ENCODE assay signal across 18 cellular contexts in genomic region chr2:42312106-42312505, GRCh38. TPM values are rescaled to one million over a fixed set of nuclear protein-coding genes. Genes with fewer than 3 reads are reported as not detected.
DNase-seq lines count a peak whose midpoint lies in the region; ATAC-seq and TF ChIP-seq lines count a peak whose summit lies in the region.
"Had no signal": no experiment of that assay in that cellular context is flagged by ENCODE, and none has a peak within 500 bp of the region (broad histone marks: within the 10 kb centered on the region; RNA-seq: fewer than 3 reads in every experiment).

No MANE protein-coding gene starts in this region.

- TF ChIP-seq CTCF in PC-9 (conservative IDR thresholded peaks at IDR 0.05): no peak
- TF ChIP-seq CTCF in endothelial cell (IDR thresholded peaks at IDR 0.05; ENCODE audit: unreplicated experiment): no peak
- TF ChIP-seq CTCF in type B pancreatic cell (conservative IDR thresholded peaks at IDR 0.05): no peak
- no peak for TF ChIP-seq CTCF in neural progenitor cell (IDR thresholded peaks at IDR 0.05)

- no TSS peak for BruUV-seq in PC-9 (replicated peaks; lab: Mats Ljungman, UMichigan)

- H3K9me2 ChIP-seq in PC-9 (ENCODE audit: insufficient read depth): no peaks in the 10 kb centered on the region

- DNase-seq in NCI-H510A treated with DMSO at 0.1 percent for 48 hours (lab: John Stamatoyannopoulos, UW) (peak; percentile 27), NCI-H510A (lab: John Stamatoyannopoulos, UW) (no peak), PC-9 (peak in 1 of 2 experiments; percentile 37), endothelial cell (ENCODE audit: low spot score) (no peak), type B pancreatic cell (ENCODE audit: extremely low spot score, unreplicated experiment) (no peak), anterior cingulate cortex (lab: John Stamatoyannopoulos, UW) (no peak), neural progenitor cell (ENCODE audit: low spot score) (no peak)
- no peak for DNase-seq in activated naive CD4-positive, alpha-beta T cell treated with anti-CD3 and anti-CD28 coated beads, Interleukin-2, amount 50 U/mL, for 72 hours (ENCODE audit: low spot score in 2 of 2)
- DNase-seq: Caco-2; CD4-positive, CD25-positive, alpha-beta regulatory T cell; NCI-H1105 treated with DMSO at 0.1 percent for 48 hours; NCI-H1694; NCI-H2107; NCI-H69; Peyer's patch; Right ventricle myocardium superior had no signal

- H3K9me3 ChIP-seq in PC-9 (ENCODE audit: insufficient read depth, low read depth): no peaks in the 10 kb centered on the region
- no peaks in the 10 kb centered on the region for H3K9me3 ChIP-seq in neural progenitor cell (ENCODE audit: low read depth)
- H3K9me3 ChIP-seq: Caco-2, Peyer's patch had no signal

- H3K27ac Mint-ChIP-seq in endothelial cell (ENCODE audit: unreplicated experiment): peak overlapping the region; percentile 52
- peak overlapping the region; percentile 34 for H3K27ac Mint-ChIP-seq in type B pancreatic cell
- H3K27ac Mint-ChIP-seq in activated naive CD4-positive, alpha-beta T cell treated with anti-CD3 and anti-CD28 coated beads, Interleukin-2, amount 50 U/mL, for 72 hours: peak overlapping the region in 1 of 2 donors; percentile 84
- H3K27ac Mint-ChIP-seq in neural progenitor cell: no peak overlapping the region
- H3K27ac Mint-ChIP-seq: B cell; CD4-positive, CD25-positive, alpha-beta regulatory T cell had no signal

- intact Hi-C loops in PC-9 (cut with micrococcal nuclease; ENCODE audit: unreplicated experiment): no loop called here

- H2AFZ ChIP-seq in PC-9 (no peak overlapping the region), neural progenitor cell (replicated peaks) (no peak overlapping the region)

- no peaks in the 10 kb centered on the region for H3K27me3 ChIP-seq in PC-9 (ENCODE audit: insufficient read depth, low read depth)
- H3K27me3 ChIP-seq in neural progenitor cell: no peaks in the 10 kb centered on the region
- H3K27me3 ChIP-seq: Peyer's patch had no signal

- H4K20me1 ChIP-seq in PC-9 (ENCODE audit: insufficient read depth) (no peaks in the 10 kb centered on the region), neural progenitor cell (ENCODE audit: low read depth) (no peaks in the 10 kb centered on the region)

- H3K27me3 Mint-ChIP-seq in endothelial cell (ENCODE audit: unreplicated experiment): no peaks in the 10 kb centered on the region
- H3K27me3 Mint-ChIP-seq in type B pancreatic cell: no peaks in the 10 kb centered on the region
- H3K27me3 Mint-ChIP-seq in neural progenitor cell (ENCODE audit: insufficient read depth, low read depth): no peaks in the 10 kb centered on the region
- H3K27me3 Mint-ChIP-seq: B cell; CD4-positive, CD25-positive, alpha-beta regulatory T cell had no signal

- H3F3A ChIP-seq in PC-9 (ENCODE audit: insufficient read depth, low read depth) (peaks cover 17% of the 10 kb centered on the region), neural progenitor cell (ENCODE audit: low read depth) (no peaks in the 10 kb centered on the region)

- ATAC-seq in activated naive CD4-positive, alpha-beta T cell treated with anti-CD3 and anti-CD28 coated beads, Interleukin-2, amount 50 U/mL, for 72 hours: no peak
- ATAC-seq: K562 had no signal

- no peaks in the 10 kb centered on the region for H3K9me3 Mint-ChIP-seq in endothelial cell (ENCODE audit: unreplicated experiment)
- H3K9me3 Mint-ChIP-seq in type B pancreatic cell: no peaks in the 10 kb centered on the region
- no peaks in the 10 kb centered on the region for H3K9me3 Mint-ChIP-seq in activated naive CD4-positive, alpha-beta T cell treated with anti-CD3 and anti-CD28 coated beads, Interleukin-2, amount 50 U/mL, for 72 hours
- no peaks in the 10 kb centered on the region for H3K9me3 Mint-ChIP-seq in neural progenitor cell
- H3K9me3 Mint-ChIP-seq: CD4-positive, CD25-positive, alpha-beta regulatory T cell had no signal

- POLR2A ChIA-PET in PC-9 (lab: Charles Lee; ENCODE audit: unreplicated experiment): no interaction called here

- CTCF ChIA-PET in PC-9 (lab: Charles Lee): interaction anchor here (0.6 to 0.7 kb wide), 2 partner anchors 61 to 141 kb away, joined by 4 read pairs; no protein-coding TSS in a partner anchor

- H3K4me3 Mint-ChIP-seq in endothelial cell (ENCODE audit: unreplicated experiment): no peak overlapping the region
- no peak overlapping the region for H3K4me3 Mint-ChIP-seq in type B pancreatic cell
- H3K4me3 Mint-ChIP-seq in neural progenitor cell: no peak overlapping the region
- H3K4me3 Mint-ChIP-seq: B cell; CD4-positive, CD25-positive, alpha-beta regulatory T cell had no signal

- H3K36me3 Mint-ChIP-seq in endothelial cell (ENCODE audit: low read depth, unreplicated experiment) (no peaks in the 10 kb centered on the region), type B pancreatic cell (peaks cover 13% of the 10 kb centered on the region), neural progenitor cell (peaks cover 9% of the 10 kb centered on the region)
- peaks cover 0 to 10% of the 10 kb centered on the region in 2 donors for H3K36me3 Mint-ChIP-seq in activated naive CD4-positive, alpha-beta T cell treated with anti-CD3 and anti-CD28 coated beads, Interleukin-2, amount 50 U/mL, for 72 hours

- H3K36me3 ChIP-seq in PC-9 (ENCODE audit: low read depth) (peaks cover 16% of the 10 kb centered on the region), neural progenitor cell (peaks cover 7% of the 10 kb centered on the region)

- H3K9ac ChIP-seq in neural progenitor cell: no peak overlapping the region

- H3K4me3 ChIP-seq in PC-9: no peak overlapping the region
- no peak overlapping the region for H3K4me3 ChIP-seq in neural progenitor cell
- H3K4me3 ChIP-seq: K562, Peyer's patch had no signal

- H3K79me2 ChIP-seq in PC-9 (ENCODE audit: low read depth) (no peaks in the 10 kb centered on the region), neural progenitor cell (ENCODE audit: low read depth) (no peaks in the 10 kb centered on the region)

- H3K4me1 Mint-ChIP-seq in endothelial cell (ENCODE audit: unreplicated experiment) (peaks cover 3% of the 10 kb centered on the region), type B pancreatic cell (ENCODE audit: unreplicated experiment) (no peaks in the 10 kb centered on the region), neural progenitor cell (no peaks in the 10 kb centered on the region)
- H3K4me1 Mint-ChIP-seq: B cell had no signal

- peak overlapping the region; percentile 17; the same call in 1 of the 2 replicates for H3K27ac ChIP-seq in PC-9
- no peak overlapping the region for H3K27ac ChIP-seq in neural progenitor cell
- H3K27ac ChIP-seq: Peyer's patch had no signal

- H3K4me1 ChIP-seq in PC-9 (replicated peaks; ENCODE audit: insufficient read depth) (peaks cover 28% of the 10 kb centered on the region), neural progenitor cell (no peaks in the 10 kb centered on the region)
- H3K4me1 ChIP-seq: Caco-2, Peyer's patch had no signal

- H3K4me2 ChIP-seq in PC-9: peak overlapping the region; percentile 36
- no peak overlapping the region for H3K4me2 ChIP-seq in neural progenitor cell

RNA-seq across cellular contexts. Expression of gene COX7A2L, which starts 48.9 kb away (rescaled TPM):
- total RNA-seq in PC-9 (2021) (141 and 144 TPM in 2 replicates), endothelial cell (ENCODE audit: unreplicated experiment) (94.8 TPM), type B pancreatic cell (ENCODE audit: low replicate concordance) (93.2 and 95.5 TPM in 2 replicates), neural progenitor cell (ENCODE audit: low replicate concordance) (212 and 292 TPM in 2 replicates)
- 100 to 1,000 TPM in 1 of 2 donors, 10 to 100 TPM in 1; 82.8 to 122 TPM for total RNA-seq in activated naive CD4-positive, alpha-beta T cell treated with anti-CD3 and anti-CD28 coated beads, Interleukin-2, amount 50 U/mL, for 72 hours
